11 cellular contexts compared by ENCODE assay signal in genomic region chr2:20665261-20666113, GRCh38. TPM values are rescaled to one million over a fixed set of nuclear protein-coding genes. Genes with fewer than 3 reads are reported as not detected.
DNase-seq lines count a peak whose midpoint lies in the region; ATAC-seq, FAIRE-seq and TF ChIP-seq lines count a peak whose summit lies in the region.
"Had no signal": no experiment of that assay in that cellular context is flagged by ENCODE, and none has a peak within 500 bp of the region (broad histone marks: within the 10 kb centered on the region; RNA-seq: fewer than 3 reads in every experiment).

No MANE protein-coding gene starts in this region.

- H3K4me1 ChIP-seq in heart left ventricle (peaks cover 0 to 32% (median 15%) of the 10 kb centered on the region in 12 donors), vagina (peaks cover 45% of the 10 kb centered on the region), PC-9 (replicated peaks; ENCODE audit: insufficient read depth) (peaks cover 12% of the 10 kb centered on the region)

- no peaks in the 10 kb centered on the region for H3K36me3 Mint-ChIP-seq in naive thymus-derived CD8-positive, alpha-beta T cell

- POLR2A ChIA-PET in naive thymus-derived CD8-positive, alpha-beta T cell (lab: Charles Lee), result interaction anchor here (1.0 kb wide), 1 partner anchor 14 kb away, joined by 3 read pairs; no protein-coding TSS in a partner anchor
- POLR2A ChIA-PET in PC-9 (lab: Charles Lee; ENCODE audit: unreplicated experiment), result no interaction called here

- ATAC-seq in heart left ventricle, result no peak
- ATAC-seq in left ventricle myocardium superior, result no peak
- peak; percentile 6 to 18 for ATAC-seq in naive thymus-derived CD8-positive, alpha-beta T cell

- H3K27me3 Mint-ChIP-seq in naive thymus-derived CD8-positive, alpha-beta T cell, result peaks cover 26 to 90% (median 57%) of the 10 kb centered on the region in 5 donors

- CTCF ChIA-PET in PC-9 (lab: Charles Lee), result no interaction called here

- DNase-seq in heart left ventricle, result no peak
- DNase-seq in left ventricle myocardium superior, result no peak
- DNase-seq in coronary artery (ENCODE audit: low spot score), result peak; percentile 71
- DNase-seq in naive thymus-derived CD8-positive, alpha-beta T cell, result peak in 1 of 10 donors; percentile 55
- DNase-seq in vagina (ENCODE audit: extremely low spot score in 2 of 2), result no peak
- DNase-seq in GM12891 (ENCODE audit: insufficient read length, low spot score), result no peak
- DNase-seq in PC-9, result no peak
- DNase-seq in NCI-H1694 (lab: John Stamatoyannopoulos, UW), result no peak
- DNase-seq: GF-D8, NCI-H1417 treated with DMSO at 0.1 percent for 48 hours had no signal

- 3 to 15% (median 7%) methylated on average over 34 to 56 of the region's 56 CpGs for WGBS in heart left ventricle, 4 donors

- no peak overlapping the region for H2AFZ ChIP-seq in PC-9

- TF ChIP-seq CTCF in heart left ventricle (IDR thresholded peaks at IDR 0.05), result no peak
- TF ChIP-seq CTCF in coronary artery (IDR thresholded peaks at IDR 0.05), result no peak
- no peak for TF ChIP-seq CTCF in vagina (IDR thresholded peaks at IDR 0.05)
- no peak for TF ChIP-seq CTCF in PC-9 (conservative IDR thresholded peaks at IDR 0.05)

- H3K27ac ChIP-seq in heart left ventricle (peak overlapping the region in 4 of 12 donors; percentile 17 to 52 (median 35)), coronary artery (peak overlapping the region; percentile 75 to 92), vagina (peak overlapping the region; percentile 83), PC-9 (no peak overlapping the region)
- H3K27ac ChIP-seq: epithelial cell of prostate had no signal

- peak overlapping the region in 11 of 12 donors; percentile 26 to 65 (median 53) for H3K4me3 ChIP-seq in heart left ventricle
- H3K4me3 ChIP-seq in coronary artery, result peak overlapping the region; percentile 83
- H3K4me3 ChIP-seq in vagina, result peak overlapping the region; percentile 57 to 60
- no peak overlapping the region for H3K4me3 ChIP-seq in PC-9

- no peak for FAIRE-seq in GM12891 (lab: Jason Lieb, UNC)

- BruUV-seq in PC-9 (replicated peaks; lab: Mats Ljungman, UMichigan), result no TSS peak

- H3K36me3 ChIP-seq in heart left ventricle, result no peaks in the 10 kb centered on the region
- no peaks in the 10 kb centered on the region for H3K36me3 ChIP-seq in vagina
- no peaks in the 10 kb centered on the region for H3K36me3 ChIP-seq in PC-9 (ENCODE audit: low read depth)

- H3K4me1 Mint-ChIP-seq in naive thymus-derived CD8-positive, alpha-beta T cell, result peaks cover 9 to 31% (median 22%) of the 10 kb centered on the region in 4 donors

- H3K4me3 Mint-ChIP-seq in naive thymus-derived CD8-positive, alpha-beta T cell, result peak overlapping the region; percentile 61 to 85 (median 76)

- H4K20me1 ChIP-seq in PC-9 (ENCODE audit: insufficient read depth), result no peaks in the 10 kb centered on the region

- intact Hi-C loops in heart left ventricle (cut with DNase I), result loop anchor here in 6 of 10 donors (5.0 to 10.0 kb wide), 4 partner anchors 89 to 452 kb away; partner anchors contain the start of gene LDAH (in 1 of the 6)
- intact Hi-C loops in left ventricle myocardium superior (cut with micrococcal nuclease), result loop anchor here (10.0 kb wide), 1 partner anchor 459 kb away; the partner anchor contains the start of gene TDRD15
- intact Hi-C loops in vagina (cut with DNase I), result loop anchor here (10.0 kb wide), 1 partner anchor 449 kb away; no protein-coding TSS in a partner anchor
- intact Hi-C loops in PC-9 (cut with micrococcal nuclease; ENCODE audit: unreplicated experiment), result no loop called here

- H3K9me3 ChIP-seq in heart left ventricle (no peaks in the 10 kb centered on the region), vagina (no peaks in the 10 kb centered on the region), PC-9 (ENCODE audit: insufficient read depth, low read depth) (no peaks in the 10 kb centered on the region)

- peak overlapping the region in 1 of 10 donors; percentile 50 for H3K27ac Mint-ChIP-seq in naive thymus-derived CD8-positive, alpha-beta T cell

- no peaks in the 10 kb centered on the region for H3K9me2 ChIP-seq in PC-9 (ENCODE audit: insufficient read depth)

- no peaks in the 10 kb centered on the region; the same call in 1 of the 2 replicates for H3F3A ChIP-seq in PC-9 (ENCODE audit: insufficient read depth, low read depth)

- no peaks in the 10 kb centered on the region for H3K9me3 Mint-ChIP-seq in naive thymus-derived CD8-positive, alpha-beta T cell

- H3K79me2 ChIP-seq in PC-9 (ENCODE audit: low read depth), result no peaks in the 10 kb centered on the region

- peaks cover 36 to 96% (median 77%) of the 10 kb centered on the region in 9 donors for H3K27me3 ChIP-seq in heart left ventricle
- no peaks in the 10 kb centered on the region for H3K27me3 ChIP-seq in vagina
- 0 out of 2 replicates have a peak, but pooled peaks cover 14% of the 10 kb centered on the region for H3K27me3 ChIP-seq in PC-9 (ENCODE audit: insufficient read depth, low read depth)

- TF ChIP-seq POLR2A in heart left ventricle (IDR thresholded peaks at IDR 0.05) (no peak), vagina (IDR thresholded peaks at IDR 0.05) (no peak), GM12891 (IDR thresholded peaks at IDR 0.05; ENCODE audit: low read depth, low read length) (no peak)

- H3K4me2 ChIP-seq in PC-9, result no peak overlapping the region

TF ChIP-seq in GM12891, 5 proteins besides CTCF, POLR2A, EP300 and RAD21:
- TF ChIP-seq TAF1 (IDR thresholded peaks at IDR 0.05; ENCODE audit: low read depth, low read length) (no peak), SPI1 (IDR thresholded peaks at IDR 0.05; ENCODE audit: low read depth, low read length) (no peak), PAX5 (IDR thresholded peaks at IDR 0.05; ENCODE audit: insufficient read depth, low read length, severe bottlenecking) (no peak), POU2F2 (IDR thresholded peaks at IDR 0.05; ENCODE audit: low read depth, low read length) (no peak), POLR2AphosphoS5 (IDR thresholded peaks at IDR 0.05; ENCODE audit: low read depth, low read length) (no peak)

RNA-seq across cellular contexts. Expression of gene GDF7, which starts 1.5 kb away (rescaled TPM):
- 1 to 10 TPM in 2 of 9 donors, under 1 TPM in 7; 0.14 to 1.6 (median 0.56) TPM for total RNA-seq in heart left ventricle
- under 1 TPM; 0.22 to 0.30 TPM for polyA plus RNA-seq in heart left ventricle
- total RNA-seq in left ventricle myocardium superior, result 0.32 TPM
- total RNA-seq in naive thymus-derived CD8-positive, alpha-beta T cell, result not detected
- polyA plus RNA-seq in naive thymus-derived CD8-positive, alpha-beta T cell, result under 1 TPM; 0.05 TPM
- total RNA-seq in vagina, result 9.3 TPM
- 0.12 TPM for polyA plus RNA-seq in GM12891 (2012; ENCODE audit: low read depth, missing spikeins)
- total RNA-seq in PC-9 (2021), result 0.04 TPM in 1 of 2 replicates, not detected in the other

RNA-seq across cellular contexts. Expression of gene HS1BP3, which starts 14.6 kb away (rescaled TPM):
- 10 to 100 TPM; 12.7 to 23.7 (median 17.9) TPM for total RNA-seq in heart left ventricle
- polyA plus RNA-seq in heart left ventricle, result 10 to 100 TPM; 21.0 to 23.7 TPM
- 20.2 TPM for total RNA-seq in left ventricle myocardium superior
- total RNA-seq in naive thymus-derived CD8-positive, alpha-beta T cell, result 10 to 100 TPM; 15.4 to 15.5 TPM
- polyA plus RNA-seq in naive thymus-derived CD8-positive, alpha-beta T cell, result 10 to 100 TPM; 11.0 to 15.4 (median 11.6) TPM
- 23.1 TPM for total RNA-seq in vagina
- 6.6 TPM for polyA plus RNA-seq in GM12891 (2012; ENCODE audit: low read depth, missing spikeins)
- 16.2 and 18.0 TPM in 2 replicates for total RNA-seq in PC-9 (2021)

Comparison
In these comparisons a context has a peak if more than half of its experiments do, and no peak if none do; other contexts are left out.
1. ATAC-seq: peak in naive thymus-derived CD8-positive, alpha-beta T cell (2 of 2); none in heart left ventricle (0 of 4) and left ventricle myocardium superior (single experiment).